In the genomic region with DNA sequence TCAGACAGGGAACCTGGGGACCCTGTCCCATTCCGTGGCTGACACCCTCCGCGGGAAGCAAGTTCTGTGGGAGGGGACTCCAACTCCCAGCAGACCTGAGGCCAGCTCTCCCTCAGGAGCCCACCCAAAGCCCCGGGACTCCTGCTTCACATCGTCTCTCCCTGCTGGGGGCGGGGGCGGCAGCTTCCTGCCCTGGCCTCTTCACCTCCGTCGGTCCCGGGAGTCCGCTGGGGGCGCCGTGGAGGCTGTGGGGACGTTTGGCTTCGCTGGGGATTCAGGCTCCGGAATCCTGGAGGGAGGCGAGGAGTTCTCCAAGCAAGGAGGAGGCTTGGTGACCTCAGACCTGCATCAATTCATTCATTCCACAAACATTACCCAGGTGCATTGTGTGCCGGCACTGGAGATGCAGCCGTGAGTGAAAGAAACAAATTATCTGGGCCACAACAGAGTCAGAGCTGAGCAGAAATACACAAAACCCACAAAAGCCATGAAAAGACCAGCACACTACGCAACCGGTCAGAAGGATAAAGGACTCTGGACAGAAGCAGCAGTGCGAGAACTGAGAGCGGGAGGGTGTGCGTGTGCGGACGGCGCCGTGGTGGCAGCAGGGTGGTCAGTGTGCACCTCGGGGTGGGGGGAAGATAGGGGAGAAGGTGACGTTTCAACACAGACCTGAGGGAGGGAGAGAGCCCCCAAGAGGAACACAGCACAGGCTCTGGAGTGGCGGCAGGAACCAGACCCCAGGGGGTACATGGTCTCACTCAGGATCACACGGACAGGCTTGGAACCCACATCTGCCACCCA, we compare ENCODE assay signal across 2 cellular contexts.
TF ChIP-seq lines count a peak whose summit lies in the region.

No MANE protein-coding gene starts in this region.

TF ChIP-seq in GM23338, 12 proteins besides CTCF, POLR2A, EP300 and RAD21 (continues in another document):
- no peak for TF ChIP-seq CREB1 (CRISPR knock-in tag; IDR thresholded peaks at IDR 0.05; ENCODE audit: low read depth)
- TF ChIP-seq NANOG (IDR thresholded peaks at IDR 0.05; ENCODE audit: borderline replicate concordance), result no peak
- no peak for TF ChIP-seq ZNF462 (CRISPR knock-in tag; IDR thresholded peaks at IDR 0.05)
- TF ChIP-seq, protein P1, sequence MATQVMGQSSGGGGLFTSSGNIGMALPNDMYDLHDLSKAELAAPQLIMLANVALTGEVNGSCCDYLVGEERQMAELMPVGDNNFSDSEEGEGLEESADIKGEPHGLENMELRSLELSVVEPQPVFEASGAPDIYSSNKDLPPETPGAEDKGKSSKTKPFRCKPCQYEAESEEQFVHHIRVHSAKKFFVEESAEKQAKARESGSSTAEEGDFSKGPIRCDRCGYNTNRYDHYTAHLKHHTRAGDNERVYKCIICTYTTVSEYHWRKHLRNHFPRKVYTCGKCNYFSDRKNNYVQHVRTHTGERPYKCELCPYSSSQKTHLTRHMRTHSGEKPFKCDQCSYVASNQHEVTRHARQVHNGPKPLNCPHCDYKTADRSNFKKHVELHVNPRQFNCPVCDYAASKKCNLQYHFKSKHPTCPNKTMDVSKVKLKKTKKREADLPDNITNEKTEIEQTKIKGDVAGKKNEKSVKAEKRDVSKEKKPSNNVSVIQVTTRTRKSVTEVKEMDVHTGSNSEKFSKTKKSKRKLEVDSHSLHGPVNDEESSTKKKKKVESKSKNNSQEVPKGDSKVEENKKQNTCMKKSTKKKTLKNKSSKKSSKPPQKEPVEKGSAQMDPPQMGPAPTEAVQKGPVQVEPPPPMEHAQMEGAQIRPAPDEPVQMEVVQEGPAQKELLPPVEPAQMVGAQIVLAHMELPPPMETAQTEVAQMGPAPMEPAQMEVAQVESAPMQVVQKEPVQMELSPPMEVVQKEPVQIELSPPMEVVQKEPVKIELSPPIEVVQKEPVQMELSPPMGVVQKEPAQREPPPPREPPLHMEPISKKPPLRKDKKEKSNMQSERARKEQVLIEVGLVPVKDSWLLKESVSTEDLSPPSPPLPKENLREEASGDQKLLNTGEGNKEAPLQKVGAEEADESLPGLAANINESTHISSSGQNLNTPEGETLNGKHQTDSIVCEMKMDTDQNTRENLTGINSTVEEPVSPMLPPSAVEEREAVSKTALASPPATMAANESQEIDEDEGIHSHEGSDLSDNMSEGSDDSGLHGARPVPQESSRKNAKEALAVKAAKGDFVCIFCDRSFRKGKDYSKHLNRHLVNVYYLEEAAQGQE (IDR thresholded peaks at IDR 0.05; ENCODE audit: unreplicated experiment), result no peak
- no peak for TF ChIP-seq POLR2AphosphoS5 (IDR thresholded peaks at IDR 0.05; ENCODE audit: low read depth)
- TF ChIP-seq, protein P2, sequence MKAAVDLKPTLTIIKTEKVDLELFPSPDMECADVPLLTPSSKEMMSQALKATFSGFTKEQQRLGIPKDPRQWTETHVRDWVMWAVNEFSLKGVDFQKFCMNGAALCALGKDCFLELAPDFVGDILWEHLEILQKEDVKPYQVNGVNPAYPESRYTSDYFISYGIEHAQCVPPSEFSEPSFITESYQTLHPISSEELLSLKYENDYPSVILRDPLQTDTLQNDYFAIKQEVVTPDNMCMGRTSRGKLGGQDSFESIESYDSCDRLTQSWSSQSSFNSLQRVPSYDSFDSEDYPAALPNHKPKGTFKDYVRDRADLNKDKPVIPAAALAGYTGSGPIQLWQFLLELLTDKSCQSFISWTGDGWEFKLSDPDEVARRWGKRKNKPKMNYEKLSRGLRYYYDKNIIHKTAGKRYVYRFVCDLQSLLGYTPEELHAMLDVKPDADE (IDR thresholded peaks at IDR 0.05), result no peak
- TF ChIP-seq EZH2phosphoT487 (IDR thresholded peaks at IDR 0.05; ENCODE audit: unreplicated experiment), result no peak

TF ChIP-seq in WTC11, 78 proteins besides CTCF, POLR2A, EP300 and RAD21:
- TF ChIP-seq MAX (CRISPR knock-in tag; IDR thresholded peaks at IDR 0.05) (0 out of 2 replicates have a peak, but pooled peaks have one; percentile 25), MYBL2 (CRISPR knock-in tag; IDR thresholded peaks at IDR 0.05) (no peak)
